ENCODE assay signal across 8 cellular contexts in genomic region chr10:102633282-102633681, GRCh38. TPM values are rescaled to one million over a fixed set of nuclear protein-coding genes. Genes with fewer than 3 reads are reported as not detected.
DNase-seq lines count a peak whose midpoint lies in the region; ATAC-seq and TF ChIP-seq lines count a peak whose summit lies in the region.

No MANE protein-coding gene starts in this region.

- no peaks in the 10 kb centered on the region for H3K27me3 ChIP-seq in heart right ventricle

- peak overlapping the region in 9 of 10 donors; percentile 53 to 88 (median 79) for H3K27ac ChIP-seq in heart right ventricle

- no peaks in the 10 kb centered on the region for H3K9me3 ChIP-seq in heart right ventricle

- H3K27ac Mint-ChIP-seq in activated T-cell treated with anti-CD3 and anti-CD28 coated beads, Interleukin-2, amount 50 U/mL, for 72 hours = peak overlapping the region; percentile 92

- peaks cover 57% of the 10 kb centered on the region for H3K4me1 Mint-ChIP-seq in activated T-cell treated with anti-CD3 and anti-CD28 coated beads, Interleukin-2, amount 50 U/mL, for 72 hours (ENCODE audit: low read depth)

- intact Hi-C loops in heart right ventricle (cut with DNase I) = no loop called here

- TF ChIP-seq CTCF in heart right ventricle (IDR thresholded peaks at IDR 0.05) = no peak

- no peaks in the 10 kb centered on the region for H3K9me3 Mint-ChIP-seq in activated T-cell treated with anti-CD3 and anti-CD28 coated beads, Interleukin-2, amount 50 U/mL, for 72 hours

- peak overlapping the region; percentile 72 to 78 for H3K4me3 Mint-ChIP-seq in activated T-cell treated with anti-CD3 and anti-CD28 coated beads, Interleukin-2, amount 50 U/mL, for 72 hours

- peaks cover 0 to 19% (median 0%) of the 10 kb centered on the region in 9 donors for H3K36me3 ChIP-seq in heart right ventricle

- WGBS in heart right ventricle, 2 donors = 20 to 21% methylated on average over 6 of the region's 6 CpGs

- ATAC-seq in activated T-cell treated with anti-CD3 and anti-CD28 coated beads, Interleukin-2, amount 50 U/mL, for 72 hours (replicated peaks in 1 of 2) = peak; percentile 55 to 75
- peak in 5 of 8 donors; percentile 6 to 50 (median 25) for ATAC-seq in heart right ventricle

- no peaks in the 10 kb centered on the region for H3K27me3 Mint-ChIP-seq in activated T-cell treated with anti-CD3 and anti-CD28 coated beads, Interleukin-2, amount 50 U/mL, for 72 hours (ENCODE audit: low read depth)

- DNase-seq in M059J (ENCODE audit: low read depth) (peak; percentile 68), heart right ventricle (no peak), NCI-H1417 treated with DMSO at 0.1 percent for 48 hours (lab: John Stamatoyannopoulos, UW) (no peak), HK-2 (ENCODE audit: unreplicated experiment) (no peak), amniotic stem cell (lab: John Stamatoyannopoulos, UW) (no peak), NCI-H146 (lab: John Stamatoyannopoulos, UW) (no peak)
- peak; percentile 42 to 56 for DNase-seq in activated T-cell treated with anti-CD3 and anti-CD28 coated beads, Interleukin-2, amount 50 U/mL, for 72 hours
- DNase-seq in stimulated activated CD8-positive, alpha-beta memory T cell treated with anti-CD3 and anti-CD28 coated beads, Interleukin-4, amount 100 ng/mL, for 48 hours = peak; percentile 57

- peaks cover 27 to 70% (median 44%) of the 10 kb centered on the region in 9 donors for H3K4me1 ChIP-seq in heart right ventricle

- no peak overlapping the region for H3K4me3 ChIP-seq in heart right ventricle

- H3K36me3 Mint-ChIP-seq in activated T-cell treated with anti-CD3 and anti-CD28 coated beads, Interleukin-2, amount 50 U/mL, for 72 hours (ENCODE audit: insufficient read depth in 2 of 2) = no peaks in the 10 kb centered on the region

RNA-seq across cellular contexts. Expression of gene TRIM8, which starts 11.0 kb away (rescaled TPM):
- total RNA-seq in M059J (2014; rRNA removed; shearing (Covaris generic)) = 28.8 and 58.1 TPM in 2 replicates
- 10 to 100 TPM; 57.9 to 58.2 TPM for total RNA-seq in activated T-cell treated with anti-CD3 and anti-CD28 coated beads, Interleukin-2, amount 50 U/mL, for 72 hours
- total RNA-seq in heart right ventricle = 100 to 1,000 TPM in 4 of 10 donors, 10 to 100 TPM in 6; 82.6 to 147 (median 90.4) TPM
- polyA plus RNA-seq in heart right ventricle = 10 to 100 TPM; 27.9 to 67.0 TPM

Comparison
In these comparisons a context has a peak if more than half of its experiments do, and no peak if none do; other contexts are left out.
1. DNase-seq: peak in M059J (single experiment), activated T-cell treated with anti-CD3 and anti-CD28 coated beads, Interleukin-2, amount 50 U/mL, for 72 hours (2 of 2) and stimulated activated CD8-positive, alpha-beta memory T cell treated with anti-CD3 and anti-CD28 coated beads, Interleukin-4, amount 100 ng/mL, for 48 hours (single experiment); none in heart right ventricle (0 of 2), NCI-H1417 treated with DMSO at 0.1 percent for 48 hours (single experiment), HK-2 (single experiment), amniotic stem cell (single experiment) and NCI-H146 (single experiment).